Comparison of ENCODE assay signal across 7 cellular contexts in genomic region chr1:172394167-172394751, GRCh38. TPM values are rescaled to one million over a fixed set of nuclear protein-coding genes. Genes with fewer than 3 reads are reported as not detected.
DNase-seq lines count a peak whose midpoint lies in the region; ATAC-seq and TF ChIP-seq lines count a peak whose summit lies in the region.

No MANE protein-coding gene starts in this region.

- peak; percentile 73 for DNase-seq in activated CD8-positive, alpha-beta memory T cell treated with anti-CD3 and anti-CD28 coated beads for 24 hours
- DNase-seq in stimulated activated CD4-positive, alpha-beta T cell treated with anti-CD3 and anti-CD28 coated beads, Interleukin-2, amount 100 ng/mL, for 24 hours: peak; percentile 58 to 68
- no peak for DNase-seq in prostate gland (ENCODE audit: low spot score)
- no peak for DNase-seq in ureter (ENCODE audit: low spot score)

- no peak overlapping the region for H3K27ac ChIP-seq in prostate gland

- TF ChIP-seq POLR2A in prostate gland (IDR thresholded peaks at IDR 0.05): no peak

- ATAC-seq in GM19452 (IDR thresholded peaks at IDR 0.05; ENCODE audit: unreplicated experiment): peak; percentile 75
- ATAC-seq in HG03378 (IDR thresholded peaks at IDR 0.05; ENCODE audit: unreplicated experiment): peak; percentile 73
- peak; percentile 62 for ATAC-seq in esophagus mucosa

- WGBS in prostate gland: 56% methylated on average over 4 of the region's 4 CpGs

- TF ChIP-seq CTCF in prostate gland (IDR thresholded peaks at IDR 0.05): no peak

- intact Hi-C loops in prostate gland (cut with DNase I): loop anchor here (5.0 kb wide), 1 partner anchor 37 kb away; no protein-coding TSS in a partner anchor

- H3K9me3 ChIP-seq in prostate gland: no peaks in the 10 kb centered on the region

- H3K4me1 ChIP-seq in prostate gland (replicated peaks): no peaks in the 10 kb centered on the region

- H3K27me3 ChIP-seq in prostate gland (replicated peaks; ENCODE audit: insufficient read depth): no peaks in the 10 kb centered on the region

- no peak overlapping the region for H3K4me3 ChIP-seq in prostate gland

- no peaks in the 10 kb centered on the region for H3K36me3 ChIP-seq in prostate gland

RNA-seq across cellular contexts. Expression of gene C1orf105, which starts 26.2 kb away (rescaled TPM):
- not detected for total RNA-seq in esophagus mucosa
- total RNA-seq in prostate gland: 1 to 10 TPM in 1 of 2 donors, under 1 TPM in 1; 0.36 to 1.4 TPM
- not detected for total RNA-seq in ureter

RNA-seq across cellular contexts. Expression of gene PIGC, which starts 49.6 kb away (rescaled TPM):
- total RNA-seq in esophagus mucosa: 11.7 TPM
- 10 to 100 TPM; 24.1 to 34.1 TPM for total RNA-seq in prostate gland
- 21.0 TPM for total RNA-seq in ureter

Comparison
In these comparisons a context has a peak if more than half of its experiments do, and no peak if none do; other contexts are left out.
1. DNase-seq: peak in activated CD8-positive, alpha-beta memory T cell treated with anti-CD3 and anti-CD28 coated beads for 24 hours (single experiment) and stimulated activated CD4-positive, alpha-beta T cell treated with anti-CD3 and anti-CD28 coated beads, Interleukin-2, amount 100 ng/mL, for 24 hours (2 of 2); none in prostate gland (single experiment) and ureter (single experiment).
2. Peak in every context shown above with its lines, with median percentiles within 50 percentile points of each other: ATAC-seq.